In the genomic region with DNA sequence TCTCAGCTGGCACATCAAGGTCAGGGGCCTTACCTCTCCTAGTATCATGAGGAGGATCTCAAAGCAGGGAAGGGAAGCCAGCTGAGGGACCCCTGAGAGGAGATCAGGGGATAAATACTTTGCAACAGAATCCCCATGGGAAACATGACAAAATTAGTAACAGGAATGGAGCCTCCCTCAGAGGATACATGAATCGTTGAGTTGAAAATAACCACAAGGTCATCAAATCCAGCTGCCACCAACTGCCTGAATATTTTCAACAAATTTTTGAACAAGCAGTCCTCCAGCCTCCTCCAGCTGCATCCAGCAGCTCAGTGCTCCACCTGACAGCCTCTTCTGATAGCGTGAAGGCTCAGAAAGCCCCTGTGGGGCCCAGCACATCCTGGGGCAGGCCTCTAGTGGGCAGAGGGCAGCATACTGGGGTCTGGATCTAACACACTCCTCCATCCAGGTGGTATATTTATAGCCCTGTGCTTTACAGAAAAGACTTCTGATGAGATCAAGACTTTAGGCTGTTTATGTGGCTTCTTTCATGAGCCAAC, we compare ENCODE assay signal across 1 cellular context.
TF ChIP-seq lines count a peak whose summit lies in the region.

No MANE protein-coding gene starts in this region.

TF ChIP-seq in HepG2, 621 proteins besides CTCF, POLR2A, EP300 and RAD21 (continued from another document):
- TF ChIP-seq MTF2 (CRISPR knock-in tag; IDR thresholded peaks at IDR 0.05; ENCODE audit: borderline replicate concordance) (no peak), ZKSCAN1 (IDR thresholded peaks at IDR 0.05; ENCODE audit: low read length) (no peak), TAF1 (CRISPR knock-in tag; IDR thresholded peaks at IDR 0.05) (no peak), SMARCC2 (IDR thresholded peaks at IDR 0.05) (no peak), ZNF670 (CRISPR knock-in tag; IDR thresholded peaks at IDR 0.05; ENCODE audit: borderline replicate concordance) (no peak)
